10 cellular contexts compared by ENCODE assay signal in the genomic region with DNA sequence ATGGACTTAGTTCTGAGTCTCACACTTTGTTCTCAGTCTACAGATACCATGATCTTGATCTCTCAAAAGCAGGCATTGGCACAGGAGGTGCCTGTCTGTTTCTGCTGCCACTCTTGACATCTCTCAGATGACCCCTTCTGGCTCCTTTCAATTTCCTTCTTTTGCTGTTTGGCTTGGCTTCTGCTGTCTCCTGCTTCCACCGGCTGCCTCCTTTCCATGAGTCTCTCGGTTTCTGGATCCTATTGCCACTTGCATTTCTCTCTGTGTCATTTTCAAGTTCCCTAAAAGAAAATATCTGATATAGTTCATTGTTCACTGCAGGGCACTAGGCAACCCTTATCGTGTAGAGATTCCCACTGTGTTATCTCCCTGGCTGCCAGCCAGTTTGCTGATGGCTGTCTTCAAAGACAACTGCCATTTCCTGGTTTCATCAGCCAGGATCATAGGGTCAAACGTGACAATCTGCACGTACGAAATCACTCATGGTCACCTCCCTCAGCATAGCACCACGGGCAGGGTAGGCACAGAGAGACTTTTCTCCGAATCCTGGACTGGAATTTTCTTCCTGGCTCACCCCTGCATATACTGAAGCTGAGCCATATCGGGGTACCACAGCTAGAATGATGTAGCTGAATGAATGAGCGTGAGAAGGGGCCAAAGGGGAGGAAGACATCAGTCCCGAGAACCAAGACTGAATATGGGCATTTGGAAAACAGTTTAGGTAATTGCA.
DNase-seq lines count a peak whose midpoint lies in the region; ATAC-seq and TF ChIP-seq lines count a peak whose summit lies in the region.
"Had no signal": no experiment of that assay in that cellular context is flagged by ENCODE, and none has a peak within 500 bp of the region (broad histone marks: within the 10 kb centered on the region; RNA-seq: fewer than 3 reads in every experiment).

No MANE protein-coding gene starts in this region.

- H3K4me1 Mint-ChIP-seq in H9 = no peaks in the 10 kb centered on the region

- no peak overlapping the region for H4K91ac ChIP-seq in neuronal stem cell (ENCODE audit: low read depth, low read length, poor library complexity)
- no peak overlapping the region for H4K91ac ChIP-seq in H9 (ENCODE audit: insufficient read length, low read depth, low read length)

- no peak overlapping the region for H2BK20ac ChIP-seq in H9 (ENCODE audit: low read depth, low read length, poor library complexity, severe bottlenecking)

- H3K4me1 ChIP-seq in neuronal stem cell (ENCODE audit: control insufficient read depth in 2 of 2, insufficient read depth in 1 of 2, low read depth in 1 of 2, low read length in 2 of 2) (peaks cover 2 to 7% of the 10 kb centered on the region in 2 donors), H9 (ENCODE audit: insufficient read depth, low read length) (no peaks in the 10 kb centered on the region), tibial artery (peaks cover 0 to 10% (median 3%) of the 10 kb centered on the region in 4 donors)

- H3K27ac Mint-ChIP-seq in H9 = no peak overlapping the region; a peak in 1 of 7 replicates

- no peak for ATAC-seq in HG03039 (IDR thresholded peaks at IDR 0.05; ENCODE audit: unreplicated experiment)

- H3K4me3 Mint-ChIP-seq in H9 = no peak overlapping the region

- no peak overlapping the region for H3K9ac ChIP-seq in neuronal stem cell (ENCODE audit: low read depth, low read length, poor library complexity)
- no peak overlapping the region for H3K9ac ChIP-seq in H9 (ENCODE audit: extremely low read depth, insufficient read length, low read length)

- intact Hi-C loops in tibial artery (cut with DNase I; ENCODE audit: low total_unique reads) = no loop called here

- H3K23me2 ChIP-seq in H9 (ENCODE audit: insufficient read length, low read depth, low read length, poor library complexity, severe bottlenecking) = no peaks in the 10 kb centered on the region

- H2AK5ac ChIP-seq in neuronal stem cell (ENCODE audit: low read depth, low read length) (no peak overlapping the region), H9 (ENCODE audit: insufficient read length, low read length) (no peak overlapping the region)

- H4K5ac ChIP-seq in H9 (ENCODE audit: insufficient read length, low read depth, low read length) = no peak overlapping the region

- no peak for TF ChIP-seq POLR2A in erythroblast (IDR thresholded peaks at IDR 0.05; ENCODE audit: low read length)

- H3K79me1 ChIP-seq in neuronal stem cell (ENCODE audit: low read depth, low read length) (no peaks in the 10 kb centered on the region), H9 (ENCODE audit: insufficient read depth, low read depth, low read length, poor library complexity, severe bottlenecking) (no peaks in the 10 kb centered on the region)

- H3K9me3 Mint-ChIP-seq in H9 = peaks cover 0 to 3% of the 10 kb centered on the region in 2 experiments; a peak in 3 of 5 replicates

- peaks cover 0 to 8% of the 10 kb centered on the region in 2 donors for H3K9me3 ChIP-seq in neuronal stem cell (replicated peaks in 1 of 2; ENCODE audit: control insufficient read depth in 2 of 2, insufficient read depth in 1 of 2, low read depth in 1 of 2, low read length in 2 of 2)
- no peaks in the 10 kb centered on the region for H3K9me3 ChIP-seq in H9 (ENCODE audit: control insufficient read depth, low read depth, low read length)
- H3K9me3 ChIP-seq in tibial artery = no peaks in the 10 kb centered on the region

- H3K23ac ChIP-seq in neuronal stem cell (ENCODE audit: low read depth, low read length, poor library complexity) (no peak overlapping the region), H9 (ENCODE audit: insufficient read length, low read depth, low read length) (no peak overlapping the region)

- no CpG with 5 or more reads among the region's 11 CpGs for WGBS in neuronal stem cell (ENCODE audit: extremely low coverage in 2 of 2, insufficient read length in 2 of 2, insufficient replicate concordance in 1 of 2), 2 donors
- no CpG with 5 or more reads among the region's 11 CpGs for WGBS in H9 (ENCODE audit: extremely low coverage, insufficient read length, low lambda C conversion rate)

- H3K27ac ChIP-seq in neuronal stem cell (replicated peaks; ENCODE audit: low read length) (no peak overlapping the region), H9 (ENCODE audit: insufficient read length, low read depth, low read length) (no peak overlapping the region), tibial artery (peak overlapping the region in 1 of 2 donors; percentile 39)

- no peaks in the 10 kb centered on the region for H3K27me3 ChIP-seq in neuronal stem cell (ENCODE audit: control insufficient read depth in 3 of 3, insufficient read depth in 3 of 3, low read depth in 1 of 3, low read length in 3 of 3)
- H3K27me3 ChIP-seq in H9 (ENCODE audit: insufficient read depth, low read length) = no peaks in the 10 kb centered on the region
- no peaks in the 10 kb centered on the region for H3K27me3 ChIP-seq in tibial artery

- H2AFZ ChIP-seq in neuronal stem cell (ENCODE audit: low read length) (peak overlapping the region; percentile 61), H9 (ENCODE audit: low read length) (no peak overlapping the region)

- H2BK5ac ChIP-seq in neuronal stem cell (ENCODE audit: low read length) (no peak overlapping the region), H9 (ENCODE audit: insufficient read length, low read length) (no peak overlapping the region)

- H3K36me3 Mint-ChIP-seq in H9 (ENCODE audit: insufficient read depth in 1 of 3, low read depth in 3 of 3) = no peaks in the 10 kb centered on the region; a peak in 1 of 7 replicates

- H2BK12ac ChIP-seq in neuronal stem cell (ENCODE audit: low read length) (no peak overlapping the region), H9 (ENCODE audit: insufficient read length, low read depth, low read length) (no peak overlapping the region)

- H3K4me3 ChIP-seq in neuronal stem cell (ENCODE audit: low read length in 2 of 2) (no peak overlapping the region), tibial artery (no peak overlapping the region)

- H3K56ac ChIP-seq in H9 (ENCODE audit: insufficient read length, low read depth, low read length) = no peak overlapping the region

- H4K8ac ChIP-seq in neuronal stem cell (ENCODE audit: low read depth, low read length) = no peak overlapping the region
- no peak overlapping the region for H4K8ac ChIP-seq in H9 (replicated peaks; ENCODE audit: insufficient read length, low read depth, low read length)

- peaks cover 8% of the 10 kb centered on the region for H3K27me3 Mint-ChIP-seq in H9 (ENCODE audit: low read depth)

- TF ChIP-seq CTCF in H9 (conservative IDR thresholded peaks at IDR 0.05) (no peak), tibial artery (IDR thresholded peaks at IDR 0.05) (no peak)

- no peaks in the 10 kb centered on the region for H3K79me2 ChIP-seq in H9 (ENCODE audit: insufficient read depth, low read length)

- no peaks in the 10 kb centered on the region for H4K20me1 ChIP-seq in H9 (ENCODE audit: control insufficient read depth, insufficient read depth, insufficient read length)

- H3K36me3 ChIP-seq in neuronal stem cell (replicated peaks in 1 of 2; ENCODE audit: control insufficient read depth in 2 of 2, insufficient read depth in 2 of 2, low read length in 2 of 2) (no peaks in the 10 kb centered on the region), tibial artery (no peaks in the 10 kb centered on the region)

- H3K4me2 ChIP-seq in neuronal stem cell (ENCODE audit: insufficient read depth, low read length, poor library complexity, severe bottlenecking) (no peak overlapping the region), H9 (ENCODE audit: insufficient read depth, insufficient read length, low read length) (no peak overlapping the region)

- H3K14ac ChIP-seq in neuronal stem cell (ENCODE audit: low read length) (no peak overlapping the region), H9 (ENCODE audit: insufficient read depth, low read length) (no peak overlapping the region)

- H3K18ac ChIP-seq in neuronal stem cell (ENCODE audit: low read length) (no peak overlapping the region), H9 (ENCODE audit: insufficient read length, low read depth, low read length) (no peak overlapping the region)

- H3T11ph ChIP-seq in H9 (ENCODE audit: low read length) = no peak overlapping the region

- H2BK120ac ChIP-seq in neuronal stem cell (ENCODE audit: low read depth, low read length) (no peak overlapping the region), H9 (ENCODE audit: low read depth, low read length, poor library complexity, severe bottlenecking) (no peak overlapping the region)

- DNase-seq in DMS53 (lab: John Stamatoyannopoulos, UW) (peak; percentile 64), NCI-H460 (ENCODE audit: extremely low read depth, low read depth) (peak; percentile 34), erythroblast (lab: John Stamatoyannopoulos, UW) (peak; percentile 48 to 80), neuronal stem cell (ENCODE audit: low spot score) (no peak), H9 (no peak), tibial artery (no peak)
- DNase-seq in activated CD4-positive, CD25-positive, alpha-beta regulatory T cell (lab: John Stamatoyannopoulos, UW) = no peak
- DNase-seq: GDM1; stimulated activated CD4-positive, alpha-beta T cell treated with anti-CD3 and anti-CD28 coated beads, Interleukin-4, amount 100 ng/mL, for 24 hours had no signal

- no peak overlapping the region for H3K4ac ChIP-seq in neuronal stem cell (ENCODE audit: low read length)
- no peak overlapping the region for H3K4ac ChIP-seq in H9 (ENCODE audit: low read depth, low read length)

- H2BK15ac ChIP-seq in neuronal stem cell (ENCODE audit: low read length) (no peak overlapping the region), H9 (ENCODE audit: low read depth, low read length) (no peak overlapping the region)

Comparison
In these comparisons a context has a peak if more than half of its experiments do, and no peak if none do; other contexts are left out.
1. DNase-seq: peak in DMS53 (single experiment), NCI-H460 (single experiment) and erythroblast (2 of 2); none in neuronal stem cell (single experiment), activated CD4-positive, CD25-positive, alpha-beta regulatory T cell (0 of 4), H9 (single experiment) and tibial artery (0 of 2).